Comparison of ENCODE assay signal across 22 cellular contexts in genomic region chrX:17020828-17021821, GRCh38.
DNase-seq lines count a peak whose midpoint lies in the region; ATAC-seq and TF ChIP-seq lines count a peak whose summit lies in the region.
"Had no signal": no experiment of that assay in that cellular context is flagged by ENCODE, and none has a peak within 500 bp of the region (broad histone marks: within the 10 kb centered on the region; RNA-seq: fewer than 3 reads in every experiment).

No MANE protein-coding gene starts in this region.

- no peaks in the 10 kb centered on the region for H3K27me3 ChIP-seq in esophagus muscularis mucosa
- H3K27me3 ChIP-seq: brain microvascular endothelial cell, right atrium auricular region, tibial artery had no signal

- DNase-seq in NCI-H69 (lab: John Stamatoyannopoulos, UW) (peak; percentile 62), esophagus muscularis mucosa (ENCODE audit: extremely low spot score) (no peak), pons (ENCODE audit: low spot score) (peak; percentile 69), NCI-H1930 (lab: John Stamatoyannopoulos, UW) (no peak)
- no peak for DNase-seq in activated CD4-positive, alpha-beta T cell treated with anti-CD3 and anti-CD28 coated beads for 4 hours
- DNase-seq in activated CD8-positive, alpha-beta memory T cell treated with anti-CD3 and anti-CD28 coated beads for 24 hours = no peak
- DNase-seq: activated CD4-positive, alpha-beta T cell treated with anti-CD3 and anti-CD28 coated beads, Interleukin-2, amount 50 U/mL, for 1 hour; activated CD8-positive, alpha-beta memory T cell treated with anti-CD3 and anti-CD28 coated beads, Interleukin-2, amount 50 U/mL, for 48 hours; CD4-positive, CD25-positive, alpha-beta regulatory T cell; cortex of kidney; islet precursor cell; naive B cell; NCI-H1417 treated with DMSO at 0.1 percent for 48 hours; stimulated activated CD4-positive, alpha-beta T cell treated with anti-CD3 and anti-CD28 coated beads, Interleukin-15, amount 100 ng/mL, for 24 hours; tibial artery had no signal

- peak overlapping the region in 3 of 4 donors; percentile 8 to 33 (median 21) for H3K27ac ChIP-seq in esophagus muscularis mucosa (replicated peaks in 1 of 4)
- H3K27ac ChIP-seq: brain microvascular endothelial cell, HL-60, right atrium auricular region, tibial artery had no signal

- H3K36me3 ChIP-seq in esophagus muscularis mucosa = no peaks in the 10 kb centered on the region
- H3K36me3 ChIP-seq: brain microvascular endothelial cell, right atrium auricular region, tibial artery had no signal

- 61% methylated on average over 11 of the region's 11 CpGs for WGBS in esophagus muscularis mucosa

- no peak for TF ChIP-seq EP300 in esophagus muscularis mucosa (IDR thresholded peaks at IDR 0.05)

- no peak for TF ChIP-seq CTCF in esophagus muscularis mucosa (IDR thresholded peaks at IDR 0.05)

- H3K4me3 ChIP-seq in esophagus muscularis mucosa = no peak overlapping the region
- H3K4me3 ChIP-seq: right atrium auricular region, tibial artery had no signal

- intact Hi-C loops in esophagus muscularis mucosa (cut with DNase I) = no loop called here

- H3K9me3 ChIP-seq in esophagus muscularis mucosa = no peaks in the 10 kb centered on the region
- H3K9me3 ChIP-seq: right atrium auricular region, tibial artery had no signal

- peaks cover 0 to 32% (median 0%) of the 10 kb centered on the region in 4 donors for H3K4me1 ChIP-seq in esophagus muscularis mucosa
- H3K4me1 ChIP-seq: right atrium auricular region, tibial artery had no signal

- peak; percentile 62 for ATAC-seq in GM18867 (IDR thresholded peaks at IDR 0.05; ENCODE audit: unreplicated experiment)
- no peak for ATAC-seq in HG03565 (IDR thresholded peaks at IDR 0.05; ENCODE audit: unreplicated experiment)
- ATAC-seq: HCT116, Panc1 had no signal

- no peak for TF ChIP-seq POLR2A in esophagus muscularis mucosa (IDR thresholded peaks at IDR 0.05; ENCODE audit: low read depth)

Comparison
In these comparisons a context has a peak if more than half of its experiments do, and no peak if none do; other contexts are left out.
1. DNase-seq: peak in NCI-H69 (single experiment) and pons (single experiment); none in esophagus muscularis mucosa (single experiment), activated CD4-positive, alpha-beta T cell treated with anti-CD3 and anti-CD28 coated beads for 4 hours (0 of 2), activated CD8-positive, alpha-beta memory T cell treated with anti-CD3 and anti-CD28 coated beads for 24 hours (single experiment) and NCI-H1930 (0 of 2).